Comparison of ENCODE assay signal across 13 cellular contexts in genomic region chr10:100168313-100168643, GRCh38. TPM values are rescaled to one million over a fixed set of nuclear protein-coding genes. Genes with fewer than 3 reads are reported as not detected.
A peak's percentile ranks its signal among the peaks of the same experiment; 100 is the strongest.
DNase-seq lines count a peak whose midpoint lies in the region; ATAC-seq, FAIRE-seq and TF ChIP-seq lines count a peak whose summit lies in the region.
"Had no signal": no experiment of that assay in that cellular context is flagged by ENCODE, and none has a peak within 500 bp of the region (broad histone marks: within the 10 kb centered on the region; RNA-seq: fewer than 3 reads in every experiment).

No MANE protein-coding gene starts in this region.

- H3K36me3 ChIP-seq in liver (ENCODE audit: control insufficient read depth in 4 of 4, insufficient read depth in 3 of 4, low read depth in 1 of 4, low read length in 3 of 4) (peaks cover 3 to 21% (median 15%) of the 10 kb centered on the region in 4 donors), HepG2 (replicated peaks in 1 of 2; ENCODE audit: control insufficient read depth in 1 of 2, insufficient read depth in 2 of 2, low read length in 2 of 2) (peaks cover 6 to 26% of the 10 kb centered on the region in 2 experiments)

- H3K27ac ChIP-seq in liver (ENCODE audit: low read depth in 1 of 2, low read length in 2 of 2): peak overlapping the region; percentile 43 to 55
- H3K27ac ChIP-seq in HepG2 (ENCODE audit: extremely low read length, insufficient read depth, low read length): no peak overlapping the region

- H3K27me3 Mint-ChIP-seq in naive thymus-derived CD8-positive, alpha-beta T cell: no peaks in the 10 kb centered on the region

- no peak for TF ChIP-seq EP300 in HepG2 (IDR thresholded peaks at IDR 0.05; ENCODE audit: low read depth in 2 of 2, low read length in 2 of 2)
- no peak for TF ChIP-seq EP300 in HepG2 (CRISPR knock-in tag; IDR thresholded peaks at IDR 0.05; ENCODE audit: borderline replicate concordance)

- H3K27me3 ChIP-seq in liver (ENCODE audit: control insufficient read depth in 4 of 4, insufficient read depth in 4 of 4, low read length in 3 of 4): no peaks in the 10 kb centered on the region
- no peaks in the 10 kb centered on the region for H3K27me3 ChIP-seq in HepG2 (ENCODE audit: control insufficient read depth in 1 of 2, insufficient read depth in 2 of 2, low read length in 2 of 2)

- TF ChIP-seq CTCF in liver (IDR thresholded peaks at IDR 0.05; ENCODE audit: low read depth, low read length, missing input control) (no peak), HepG2 (CRISPR knock-in tag; IDR thresholded peaks at IDR 0.05) (no peak), GM10266 (IDR thresholded peaks at IDR 0.05; ENCODE audit: control insufficient read depth, insufficient read depth, low read depth, missing control alignments) (no peak)

- peak overlapping the region in 1 of 2 donors; percentile 75 for H3K27ac Mint-ChIP-seq in activated naive CD4-positive, alpha-beta T cell treated with anti-CD3 and anti-CD28 coated beads, Interleukin-2, amount 50 U/mL, for 72 hours
- H3K27ac Mint-ChIP-seq in naive thymus-derived CD8-positive, alpha-beta T cell: peak overlapping the region in 9 of 10 donors; percentile 58 to 91 (median 75)

- intact Hi-C loops in HepG2 (cut with micrococcal nuclease; ENCODE audit: unreplicated experiment): no loop called here

- H3K4me3 ChIP-seq in liver (ENCODE audit: low read depth in 1 of 3, low read length in 3 of 3): no peak overlapping the region
- no peak overlapping the region for H3K4me3 ChIP-seq in HepG2 (replicated peaks in 1 of 3; ENCODE audit: insufficient read depth in 1 of 3, low read depth in 2 of 3, low read length in 3 of 3)

- TF ChIP-seq RAD21 in liver (IDR thresholded peaks at IDR 0.05) (no peak), HepG2 (CRISPR knock-in tag; IDR thresholded peaks at IDR 0.05) (no peak)

- H3K9me3 ChIP-seq in liver (ENCODE audit: control insufficient read depth in 4 of 4, low read length in 3 of 4): no peaks in the 10 kb centered on the region
- H3K9me3 ChIP-seq in HepG2 (ENCODE audit: low read length): no peaks in the 10 kb centered on the region

- peaks cover 15 to 33% of the 10 kb centered on the region in 2 donors for H3K36me3 Mint-ChIP-seq in activated naive CD4-positive, alpha-beta T cell treated with anti-CD3 and anti-CD28 coated beads, Interleukin-2, amount 50 U/mL, for 72 hours
- H3K36me3 Mint-ChIP-seq in naive thymus-derived CD8-positive, alpha-beta T cell: peaks cover 14 to 78% (median 26%) of the 10 kb centered on the region in 3 donors

- no peak for FAIRE-seq in HepG2 (lab: Jason Lieb, UNC)
- FAIRE-seq: bronchial epithelial cell had no signal

- POLR2A ChIA-PET in HepG2 (lab: Yijun Ruan, JAX): no interaction called here
- POLR2A ChIA-PET in naive thymus-derived CD8-positive, alpha-beta T cell (lab: Charles Lee): no interaction called here

- peak overlapping the region in 8 of 10 donors; percentile 43 to 73 (median 56) for H3K4me3 Mint-ChIP-seq in naive thymus-derived CD8-positive, alpha-beta T cell

- ATAC-seq in HepG2 (no peak), HG02798 (IDR thresholded peaks at IDR 0.05; ENCODE audit: poor library complexity, unreplicated experiment) (no peak)
- ATAC-seq in activated naive CD4-positive, alpha-beta T cell treated with anti-CD3 and anti-CD28 coated beads, Interleukin-2, amount 50 U/mL, for 72 hours: peak; percentile 56 to 74
- no peak for ATAC-seq in naive thymus-derived CD8-positive, alpha-beta T cell
- ATAC-seq: left cardiac atrium had no signal

- H3K9ac ChIP-seq in liver (ENCODE audit: low read depth in 1 of 2, low read length in 2 of 2) (no peak overlapping the region), HepG2 (ENCODE audit: insufficient read depth, low read depth, low read length) (no peak overlapping the region)

- H3K4me2 ChIP-seq in HepG2 (ENCODE audit: low read depth, low read length): no peak overlapping the region

- no peak overlapping the region for H2AFZ ChIP-seq in HepG2 (ENCODE audit: low read length)

- peaks cover 0 to under 1% of the 10 kb centered on the region in 2 donors for H3K9me3 Mint-ChIP-seq in activated naive CD4-positive, alpha-beta T cell treated with anti-CD3 and anti-CD28 coated beads, Interleukin-2, amount 50 U/mL, for 72 hours
- H3K9me3 Mint-ChIP-seq in naive thymus-derived CD8-positive, alpha-beta T cell: peaks cover 0 to 7% (median 0%) of the 10 kb centered on the region in 9 donors

- CTCF ChIA-PET in HepG2 (lab: Yijun Ruan, JAX; ENCODE audit: low intra/inter-chr PET ratio, low total read pairs): no interaction called here

- H3K79me2 ChIP-seq in HepG2 (ENCODE audit: insufficient read depth, low read length): peaks cover 5% of the 10 kb centered on the region

- H3K4me1 ChIP-seq in liver (ENCODE audit: control insufficient read depth in 4 of 4, insufficient read depth in 4 of 4, low read length in 3 of 4) (peaks cover 2 to 13% (median 9%) of the 10 kb centered on the region in 4 donors), HepG2 (ENCODE audit: insufficient read depth, low read length) (peaks cover 38% of the 10 kb centered on the region)

- H3K4me1 Mint-ChIP-seq in naive thymus-derived CD8-positive, alpha-beta T cell: peaks cover 10 to 29% (median 20%) of the 10 kb centered on the region in 4 donors

- no peak for TF ChIP-seq POLR2A in HepG2 (IDR thresholded peaks at IDR 0.05; ENCODE audit: insufficient read depth in 1 of 2, low read depth in 2 of 2, low read length in 2 of 2)

- 96% methylated on average over 1 of the region's 1 CpG for WGBS in liver
- WGBS in HepG2 (ENCODE audit: low lambda C conversion rate): 98% methylated on average over 1 of the region's 1 CpG

- BruUV-seq in HepG2 (replicated peaks; lab: Mats Ljungman, UMichigan): no TSS peak

- in situ Hi-C loops in HepG2 (cut with HindIII; ENCODE audit: extremely low pct_ligation_motif_present, low pct_unique_long_range_greater_than_20kb): no loop called here

- DNase-seq in HepG2 (ENCODE audit: low spot score): no peak
- no peak for DNase-seq in activated naive CD4-positive, alpha-beta T cell treated with anti-CD3 and anti-CD28 coated beads, Interleukin-2, amount 50 U/mL, for 72 hours (ENCODE audit: low spot score in 2 of 2)
- no peak for DNase-seq in naive thymus-derived CD8-positive, alpha-beta T cell
- no peak for DNase-seq in GM10266 (ENCODE audit: extremely low spot score)
- DNase-seq in NCI-H82 treated with DMSO at 0.1 percent for 48 hours (lab: John Stamatoyannopoulos, UW; ENCODE audit: unreplicated experiment): no peak
- no peak for DNase-seq in SKM-1 (lab: John Stamatoyannopoulos, UW; ENCODE audit: unreplicated experiment)
- DNase-seq: left cardiac atrium; NCI-H1092; NCI-H2171; NK-92 treated with Interleukin-12 subunit alpha and Interleukin-12 subunit beta, amount 100 ng/mL, for 24 hours had no signal

- peaks cover 3% of the 10 kb centered on the region; the same call in 1 of the 2 replicates for H4K20me1 ChIP-seq in HepG2 (ENCODE audit: insufficient read depth, low read length)

TF ChIP-seq in liver, 16 proteins besides CTCF, POLR2A, EP300 and RAD21 (continues in another document):
- no peak for TF ChIP-seq RXRA (IDR thresholded peaks at IDR 0.05)
- TF ChIP-seq HNF4A (conservative IDR thresholded peaks at IDR 0.05): no peak
- no peak for TF ChIP-seq GABPA (IDR thresholded peaks at IDR 0.05 in 1 of 2, conservative IDR thresholded peaks at IDR 0.05 in 1 of 2)
- TF ChIP-seq, protein P1, sequence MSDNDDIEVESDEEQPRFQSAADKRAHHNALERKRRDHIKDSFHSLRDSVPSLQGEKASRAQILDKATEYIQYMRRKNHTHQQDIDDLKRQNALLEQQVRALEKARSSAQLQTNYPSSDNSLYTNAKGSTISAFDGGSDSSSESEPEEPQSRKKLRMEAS (IDR thresholded peaks at IDR 0.05): no peak
- no peak for TF ChIP-seq JUND (IDR thresholded peaks at IDR 0.05)

TF ChIP-seq in HepG2, 621 proteins besides CTCF, POLR2A, EP300 and RAD21:
- TF ChIP-seq ZNF598 (CRISPR knock-in tag; IDR thresholded peaks at IDR 0.05; ENCODE audit: borderline replicate concordance) (no peak), ZNF274 (CRISPR knock-in tag; IDR thresholded peaks at IDR 0.05) (no peak), ZFP36L1 (CRISPR knock-in tag; IDR thresholded peaks at IDR 0.05) (no peak), ZNF589 (CRISPR knock-in tag; conservative IDR thresholded peaks at IDR 0.05) (no peak), ZNF556 (CRISPR knock-in tag; IDR thresholded peaks at IDR 0.05; ENCODE audit: borderline replicate concordance) (no peak)
TF ChIP-seq in HepG2: peak in this region for 0.

RNA-seq across cellular contexts. Expression of gene ERLIN1, which starts 17.6 kb away (rescaled TPM):
- 10 to 100 TPM; 73.9 to 85.4 TPM for total RNA-seq in liver
- 10 to 100 TPM; 21.7 to 66.2 TPM for polyA plus RNA-seq in liver
- total RNA-seq in HepG2 (2016; rRNA removed; fragmentation: Illumina TruSeq; extraction: Trizol): 46.9 and 69.3 TPM in 2 replicates
- 5.5 and 7.0 TPM in 2 replicates for total RNA-seq in HepG2 (2016; cell fraction: cytosol; rRNA removed; fragmentation: Illumina TruSeq; extraction: Trizol; ENCODE audit: low read depth)
- total RNA-seq in HepG2 (2016; cell fraction: insoluble cytoplasmic fraction; rRNA removed; fragmentation: Illumina TruSeq; extraction: Trizol): 46.1 and 69.2 TPM in 2 replicates
- total RNA-seq in HepG2 (2016; cell fraction: membrane; rRNA removed; fragmentation: Illumina TruSeq; extraction: Trizol): 19.6 and 23.2 TPM in 2 replicates
- total RNA-seq in HepG2 (2016; cell fraction: nucleus; rRNA removed; fragmentation: Illumina TruSeq; extraction: Trizol): 69.4 and 73.7 TPM in 2 replicates
- polyA plus RNA-seq in HepG2 (2011; rRNA removed): 56.8 and 61.3 TPM in 2 replicates
- 37.8 and 56.8 TPM in 2 replicates for polyA plus RNA-seq in HepG2 (2011; cell fraction: cytosol; rRNA removed)
- polyA plus RNA-seq in HepG2 (2011; cell fraction: nucleus; rRNA removed): 18.0 and 23.0 TPM in 2 replicates
- polyA plus RNA-seq in HepG2 (2012): 99.8 and 100 TPM in 2 replicates
- 5.5 and 6.1 TPM in 2 replicates for polyA plus RNA-seq in HepG2 (2016; cell fraction: cytosol; fragmentation: Illumina TruSeq; extraction: Trizol; ENCODE audit: low read depth)
- 41.5 and 42.1 TPM in 2 replicates for polyA plus RNA-seq in HepG2 (2016; cell fraction: insoluble cytoplasmic fraction; fragmentation: Illumina TruSeq; extraction: Trizol; ENCODE audit: low read depth)
- polyA plus RNA-seq in HepG2 (2016; cell fraction: membrane; fragmentation: Illumina TruSeq; extraction: Trizol; ENCODE audit: low read depth): 12.8 and 13.4 TPM in 2 replicates
- polyA plus RNA-seq in HepG2 (2016; cell fraction: nucleus; fragmentation: Illumina TruSeq; extraction: Trizol; ENCODE audit: insufficient read depth, low read depth): 61.4 and 69.1 TPM in 2 replicates
- polyA minus RNA-seq in HepG2 (2011; rRNA and poly(A)+ RNA removed; ENCODE audit: low replicate concordance): 18.3 and 32.9 TPM in 2 replicates
- polyA minus RNA-seq in HepG2 (2011; cell fraction: cytosol; rRNA and poly(A)+ RNA removed): 32.7 and 42.3 TPM in 2 replicates
- polyA minus RNA-seq in HepG2 (2011; cell fraction: nucleus; rRNA and poly(A)+ RNA removed): 15.5 and 28.8 TPM in 2 replicates
- total RNA-seq in activated naive CD4-positive, alpha-beta T cell treated with anti-CD3 and anti-CD28 coated beads, Interleukin-2, amount 50 U/mL, for 72 hours: 10 to 100 TPM; 16.8 to 17.5 TPM
- total RNA-seq in naive thymus-derived CD8-positive, alpha-beta T cell: 1 to 10 TPM; 7.7 to 8.7 TPM
- 10 to 100 TPM in 1 of 3 donors, 1 to 10 TPM in 2; 5.4 to 13.0 (median 8.3) TPM for polyA plus RNA-seq in naive thymus-derived CD8-positive, alpha-beta T cell

Comparison
In these comparisons a context has a peak if more than half of its experiments do, and no peak if none do; other contexts are left out.
1. ATAC-seq: peak in activated naive CD4-positive, alpha-beta T cell treated with anti-CD3 and anti-CD28 coated beads, Interleukin-2, amount 50 U/mL, for 72 hours (2 of 2); none in HepG2 (single experiment), naive thymus-derived CD8-positive, alpha-beta T cell (0 of 2) and HG02798 (single experiment).